In genomic region chr7:23456093-23456492, GRCh38 we compare ENCODE assay signal across 18 cellular contexts. TPM values are rescaled to one million over a fixed set of nuclear protein-coding genes. Genes with fewer than 3 reads are reported as not detected.
DNase-seq lines count a peak whose midpoint lies in the region; ATAC-seq, FAIRE-seq and TF ChIP-seq lines count a peak whose summit lies in the region.
"Had no signal": no experiment of that assay in that cellular context is flagged by ENCODE, and none has a peak within 500 bp of the region (broad histone marks: within the 10 kb centered on the region; RNA-seq: fewer than 3 reads in every experiment).

No MANE protein-coding gene starts in this region.

- H3K4me2 ChIP-seq in DND-41 (ENCODE audit: insufficient read depth, low read length) (no peak overlapping the region), GM12878 (ENCODE audit: control insufficient read depth, insufficient read depth) (no peak overlapping the region)
- H3K4me2 ChIP-seq: BLaER1 had no signal

- peaks cover 84% of the 10 kb centered on the region for H3K36me3 Mint-ChIP-seq in nephron progenitor cell (ENCODE audit: low read depth)
- H3K36me3 Mint-ChIP-seq: CD8-positive, alpha-beta memory T cell had no signal

- H3K4me3 ChIP-seq in DND-41 (ENCODE audit: low read depth in 1 of 2, low read length in 2 of 2) (no peak overlapping the region), HUES6 (ENCODE audit: low read depth, low read length) (peak overlapping the region; percentile 7; the same call in 1 of the 2 replicates), GM12878 (no peak overlapping the region)
- H3K4me3 ChIP-seq: BLaER1 had no signal

- no peaks in the 10 kb centered on the region for H3K9me3 Mint-ChIP-seq in nephron progenitor cell
- H3K9me3 Mint-ChIP-seq: CD8-positive, alpha-beta memory T cell; HFFc6 had no signal

- in situ Hi-C loops in GM12878 (cut with MboI): no loop called here

- DNase-seq in DND-41: no peak
- DNase-seq in GM12878 (ENCODE audit: low read depth, low spot score): no peak
- DNase-seq in nephron progenitor cell: no peak
- DNase-seq in activated effector memory CD4-positive, alpha-beta T cell treated with anti-CD3 and anti-CD28 coated beads, Interleukin-2, amount 50 U/mL, for 16 hours: no peak
- DNase-seq in mucosa of gallbladder (ENCODE audit: low spot score): no peak
- no peak for DNase-seq in Ammon's horn (ENCODE audit: low spot score)
- DNase-seq in activated naive CD4-positive, alpha-beta T cell treated with anti-CD3 and anti-CD28 coated beads, Interleukin-2, amount 50 U/mL, for 16 hours: no peak
- DNase-seq: Caco-2; CD8-positive, alpha-beta memory T cell; DMS53; HCEC 1CT; HFFc6 had no signal

- peak overlapping the region; percentile 19 for H3K27ac Mint-ChIP-seq in nephron progenitor cell
- H3K27ac Mint-ChIP-seq: CD8-positive, alpha-beta memory T cell; HFFc6 had no signal

- SMC1A ChIA-PET in GM12878 (lab: Charles Lee; ENCODE audit: uncharacterized antibody, unreplicated experiment): interaction anchor here (0.6 to 1.5 kb wide), 12 partner anchors 8 to 98 kb away, joined by 3 to 11 read pairs (median 4); no protein-coding TSS in a partner anchor

- no peak for FAIRE-seq in GM12878 (lab: Jason Lieb, UNC)
- FAIRE-seq: GM12891, H1, HepG2 had no signal

- RAD21 ChIA-PET in GM12878 (lab: Charles Lee; ENCODE audit: unreplicated experiment): interaction anchor here (0.6 to 1.2 kb wide), 3 partner anchors 36 to 98 kb away, joined by 3 to 5 read pairs (median 3); no protein-coding TSS in a partner anchor

- no peak overlapping the region for H3K9ac ChIP-seq in DND-41 (ENCODE audit: low read depth, low read length)
- no peak overlapping the region for H3K9ac ChIP-seq in HUES6 (ENCODE audit: low read length)
- no peak overlapping the region for H3K9ac ChIP-seq in GM12878 (ENCODE audit: control insufficient read depth, insufficient read depth, low read length)
- H3K9ac ChIP-seq: BLaER1 had no signal

- CTCF ChIA-PET in GM12878 (lab: Yijun Ruan, JAX): interaction anchor here (0.6 to 2.3 kb wide), 5 partner anchors 11 to 183 kb away, joined by 3 to 10 read pairs (median 4); no protein-coding TSS in a partner anchor

- H3K9me3 ChIP-seq in DND-41 (ENCODE audit: insufficient read depth, low read length, severe bottlenecking) (no peaks in the 10 kb centered on the region), HUES6 (ENCODE audit: control insufficient read depth, insufficient read depth, low read depth, low read length) (no peaks in the 10 kb centered on the region), GM12878 (replicated peaks; ENCODE audit: control insufficient read depth, insufficient read depth, low read length) (no peaks in the 10 kb centered on the region)
- H3K9me3 ChIP-seq: BLaER1, Caco-2 had no signal

- H3K4me1 ChIP-seq in DND-41 (ENCODE audit: insufficient read depth, low read length): no peaks in the 10 kb centered on the region
- peaks cover 34% of the 10 kb centered on the region for H3K4me1 ChIP-seq in HUES6 (ENCODE audit: control insufficient read depth, insufficient read depth, low read length)
- H3K4me1 ChIP-seq in GM12878 (ENCODE audit: control insufficient read depth, insufficient read depth, low read length): peaks cover 4% of the 10 kb centered on the region
- H3K4me1 ChIP-seq: BLaER1 had no signal

- POLR2A ChIA-PET in GM12878 (lab: Charles Lee): interaction anchor here (1.0 to 1.2 kb wide), 4 partner anchors 9 to 157 kb away, joined by 3 read pairs; no protein-coding TSS in a partner anchor

- TF ChIP-seq CTCF in DND-41 (IDR thresholded peaks at IDR 0.05; ENCODE audit: borderline replicate concordance, extremely low read depth, low read length, poor library complexity, severe bottlenecking) (no peak), GM12878 (IDR thresholded peaks at IDR 0.05 in 2 of 3, conservative IDR thresholded peaks at IDR 0.05 in 1 of 3; ENCODE audit: control insufficient read depth in 2 of 3, extremely low read depth in 1 of 3, insufficient read depth in 1 of 3, low read depth in 3 of 3, low read length in 3 of 3) (no peak), nephron progenitor cell (IDR thresholded peaks at IDR 0.05) (no peak)

- H3K79me2 ChIP-seq in DND-41 (ENCODE audit: insufficient read depth, low read length) (no peaks in the 10 kb centered on the region), GM12878 (ENCODE audit: control insufficient read depth, insufficient read depth, low read length) (peaks cover 90% of the 10 kb centered on the region)

- H3K36me3 ChIP-seq in DND-41 (ENCODE audit: insufficient read depth, low read length) (no peaks in the 10 kb centered on the region), HUES6 (ENCODE audit: control insufficient read depth, insufficient read depth, low read length) (peaks cover 22% of the 10 kb centered on the region), GM12878 (ENCODE audit: control insufficient read depth in 2 of 2, insufficient read depth in 2 of 2, low read length in 1 of 2) (peaks cover 0 to 11% of the 10 kb centered on the region in 2 experiments; a peak in 2 of 4 replicates)
- H3K36me3 ChIP-seq: BLaER1 had no signal

- H4K20me1 ChIP-seq in DND-41 (ENCODE audit: insufficient read depth, low read length) (no peaks in the 10 kb centered on the region), GM12878 (ENCODE audit: control insufficient read depth, insufficient read depth) (no peaks in the 10 kb centered on the region)
- H4K20me1 ChIP-seq: BLaER1 had no signal

- intact Hi-C loops in GM12878 (cut with micrococcal nuclease; ENCODE audit: unreplicated experiment): no loop called here

- TF ChIP-seq RAD21 in GM12878 (IDR thresholded peaks at IDR 0.05; ENCODE audit: insufficient read depth, low read depth, low read length): no peak

- no TSS peak for BruUV-seq in GM12878 (replicated peaks; lab: Mats Ljungman, UMichigan)

- H3K27me3 ChIP-seq in DND-41 (ENCODE audit: insufficient read depth, low read length, poor library complexity) (peaks cover 6% of the 10 kb centered on the region), HUES6 (ENCODE audit: control insufficient read depth, insufficient read depth, low read length) (no peaks in the 10 kb centered on the region), GM12878 (replicated peaks in 1 of 2; ENCODE audit: control insufficient read depth in 2 of 2, insufficient read depth in 2 of 2, low read length in 1 of 2) (no peaks in the 10 kb centered on the region)
- H3K27me3 ChIP-seq: BLaER1 had no signal

- no peak overlapping the region for H3K4me3 Mint-ChIP-seq in nephron progenitor cell
- H3K4me3 Mint-ChIP-seq: CD8-positive, alpha-beta memory T cell; HFFc6 had no signal

- no peak for TF ChIP-seq EP300 in GM12878 (IDR thresholded peaks at IDR 0.05; ENCODE audit: borderline replicate concordance in 1 of 2, control insufficient read depth in 1 of 2, low read depth in 2 of 2, low read length in 2 of 2)

- H3K4me1 Mint-ChIP-seq in nephron progenitor cell: peaks cover 42% of the 10 kb centered on the region
- H3K4me1 Mint-ChIP-seq: CD8-positive, alpha-beta memory T cell had no signal

- WGBS in GM12878 (ENCODE audit: insufficient coverage, insufficient replicate concordance, low lambda C conversion rate, missing lambda C conversion rate): 90% methylated on average over 3 of the region's 3 CpGs

- H3K27ac ChIP-seq in DND-41 (ENCODE audit: low read length) (no peak overlapping the region), HUES6 (ENCODE audit: low read depth, low read length) (no peak overlapping the region), GM12878 (ENCODE audit: control insufficient read depth, insufficient read depth) (no peak overlapping the region)
- H3K27ac ChIP-seq: 22Rv1, BLaER1 had no signal

- TF ChIP-seq POLR2A in GM12878 (IDR thresholded peaks at IDR 0.05; ENCODE audit: low read depth, low read length): no peak

- H2AFZ ChIP-seq in DND-41 (ENCODE audit: low read depth, low read length) (no peak overlapping the region), GM12878 (ENCODE audit: control insufficient read depth, low read depth, low read length) (no peak overlapping the region)

- H3K27me3 Mint-ChIP-seq in nephron progenitor cell (ENCODE audit: low read depth, poor library complexity): no peaks in the 10 kb centered on the region

- ATAC-seq in DND-41 (ENCODE audit: insufficient read depth, low read depth) (peak; percentile 67; the same call in 2 of the 3 replicates), GM12878 (no peak)
- ATAC-seq: HepG2 had no signal

RNA-seq across cellular contexts. Expression of gene IGF2BP3, which starts 14.2 kb away (rescaled TPM):
- total RNA-seq in GM12878 (2013; cell fraction: nucleolus; rRNA removed): 193 and 204 TPM in 2 replicates
- total RNA-seq in GM12878 (2014; rRNA removed) (30.8 and 38.9 TPM in 2 replicates), GM12878 (2014; rRNA removed; fragmentation: Illumina TruSeq; extraction: Trizol) (56.8 and 62.3 TPM in 2 replicates), GM12878 (2021) (48.5 and 49.7 TPM in 2 replicates), mucosa of gallbladder (0.66 TPM)
- 12.8 TPM for polyA plus RNA-seq in GM12878 (2011; ENCODE audit: low read depth)
- polyA plus RNA-seq in GM12878 (2011; rRNA removed) (43.3 and 63.1 TPM in 2 replicates), GM12878 (2014; fragmentation: Illumina TruSeq; extraction: Trizol) (61.2 and 76.6 TPM in 2 replicates), GM12878 (2014; fragmentation: Nextera tagmentation; extraction: Ambion mirVana) (1 to 10 TPM; 4.6 to 4.7 TPM), GM12878 (2014; rRNA removed) (41.4 and 43.1 TPM in 2 replicates), GM12878 (2016; fragmentation: Nextera tagmentation; extraction: Ambion mirVana) (10 to 100 TPM; 15.0 to 16.0 TPM)
- polyA plus RNA-seq in GM12878 (2011; cell fraction: cytosol; rRNA removed): 31.7 and 32.1 TPM in 2 replicates
- polyA plus RNA-seq in GM12878 (2011; cell fraction: nucleus; rRNA removed): 35.0 and 45.2 TPM in 2 replicates
- polyA plus RNA-seq in GM12878 (2012): 23.1 and 32.9 TPM in 2 replicates
- 42.1 and 55.8 TPM in 2 replicates for polyA minus RNA-seq in GM12878 (2011; rRNA and poly(A)+ RNA removed)
- 22.2 and 26.1 TPM in 2 replicates for polyA minus RNA-seq in GM12878 (2011; cell fraction: cytosol; rRNA and poly(A)+ RNA removed)
- 25.8 and 44.7 TPM in 2 replicates for polyA minus RNA-seq in GM12878 (2011; cell fraction: nucleus; rRNA and poly(A)+ RNA removed)

Comparison
In these comparisons a context has a peak if more than half of its experiments do, and no peak if none do; other contexts are left out.
1. RNA of gene IGF2BP3, which starts 14.2 kb away (total RNA-seq): 30.8 to 204 TPM in GM12878; 0.66 TPM in mucosa of gallbladder (single experiment); every median in the first group is over 10 times any median in the second.